8 cellular contexts compared by ENCODE assay signal in the genomic region with DNA sequence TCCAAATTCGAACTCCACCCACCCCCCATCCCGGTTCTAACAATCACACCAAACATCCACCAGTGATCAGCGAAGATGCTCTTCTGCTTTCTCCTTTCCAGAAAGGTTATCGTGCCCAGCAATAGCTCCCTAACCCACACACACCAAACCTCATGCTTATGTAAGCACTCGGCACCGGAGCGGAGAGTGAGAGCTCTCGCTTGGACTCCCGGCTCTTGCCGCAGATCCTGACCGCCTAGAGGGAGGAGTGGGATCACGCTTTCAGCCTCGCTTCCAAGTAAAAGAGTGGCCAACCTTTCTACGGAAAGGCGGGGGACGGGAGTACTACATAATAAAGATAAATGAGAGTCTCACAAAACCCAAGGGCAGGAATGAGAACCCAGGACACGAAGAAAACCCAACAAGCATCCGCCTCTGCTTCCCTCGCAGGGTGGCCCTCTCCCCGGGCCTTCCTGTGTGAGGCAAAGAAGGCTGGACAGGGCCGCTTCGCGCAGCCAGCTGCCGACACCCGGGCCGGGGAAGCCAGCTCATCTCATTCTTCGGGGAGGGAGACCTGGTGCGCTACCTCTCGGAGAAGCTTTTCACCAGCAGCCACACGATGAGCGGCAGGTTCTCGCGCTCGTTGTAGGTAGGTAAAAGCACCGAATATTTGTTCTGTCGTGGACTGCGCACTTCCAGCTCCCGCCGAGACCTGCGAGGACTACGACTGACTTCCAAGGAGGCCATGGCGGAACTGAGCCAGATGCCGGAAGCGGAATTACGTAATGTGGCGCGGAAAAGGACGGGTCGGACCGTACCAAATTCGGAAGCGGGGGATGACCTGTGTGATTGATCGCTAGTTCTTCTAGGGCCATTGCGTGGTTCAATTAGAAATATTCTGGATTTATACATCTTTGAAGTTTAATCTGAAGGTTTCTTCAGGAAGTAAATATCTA. TPM values are rescaled to one million over a fixed set of nuclear protein-coding genes. Genes with fewer than 3 reads are reported as not detected.
A peak's percentile ranks its signal among the peaks of the same experiment; 100 is the strongest.
DNase-seq lines count a peak whose midpoint lies in the region; ATAC-seq and TF ChIP-seq lines count a peak whose summit lies in the region.

TSS of gene DPM1 (minus strand) at position 735 of the 935 bp plus-strand sequence. CDS start at position 726, 9 bp downstream.

- peak within 1 kb of the TSS; percentile 60 to 92 (median 82) for H3K4me3 ChIP-seq in transverse colon

- ATAC-seq in HG02610 (IDR thresholded peaks at IDR 0.05; ENCODE audit: unreplicated experiment): peak; percentile 76

- TF ChIP-seq EP300 in transverse colon (IDR thresholded peaks at IDR 0.05; ENCODE audit: low read depth): no peak

- DNase-seq in NCI-H1105 (lab: John Stamatoyannopoulos, UW) (peak; percentile 85), SW 1271 (lab: John Stamatoyannopoulos, UW) (peak; percentile 90 to 96), cardiac septum (ENCODE audit: low spot score) (peak; percentile 96), pons (ENCODE audit: low spot score) (peak; percentile 15), transverse colon (peak; percentile 90)
- peak; percentile 77 for DNase-seq in activated naive CD8-positive, alpha-beta T cell treated with anti-CD3 and anti-CD28 coated beads, Interleukin-2, amount 50 U/mL, for 16 hours (ENCODE audit: low read depth, low spot score)

- peak within 1 kb of the TSS; percentile 83 to 93 (median 90) for H3K27ac ChIP-seq in transverse colon

- WGBS in transverse colon (ENCODE audit: low coverage in 1 of 2), 2 donors: 1% methylated on average over 12 to 51 of the region's 54 CpGs

- H3K4me1 ChIP-seq in transverse colon: peaks cover 10 to 39% (median 28%) of the 10 kb centered on the region in 4 donors

- peaks cover 0 to 12% (median 5%) of the 10 kb centered on the region in 4 donors for H3K36me3 ChIP-seq in transverse colon

- intact Hi-C loops in cardiac septum (cut with DNase I): loop anchor here (1.0 kb wide), 1 partner anchor 27 kb away; the partner anchor contains the start of gene ADNP
- intact Hi-C loops in transverse colon (cut with DNase I; ENCODE audit: low total_unique reads): no loop called here

- no peak for TF ChIP-seq CTCF in transverse colon (IDR thresholded peaks at IDR 0.05)

- H3K27me3 ChIP-seq in transverse colon: no peaks in the 10 kb centered on the region

- TF ChIP-seq POLR2A in GM10847 (IDR thresholded peaks at IDR 0.05; ENCODE audit: extremely low read depth, insufficient read length) (peak; percentile 94), transverse colon (IDR thresholded peaks at IDR 0.05) (peak; percentile 94)

- H3K9me3 ChIP-seq in transverse colon: no peaks in the 10 kb centered on the region

- in situ Hi-C loops in transverse colon (cut with MboI; ENCODE audit: low pct_ligation_motif_present in 1 of 4, low pct_unique_long_range_greater_than_20kb in 1 of 4, low sequenced_read_pairs in 3 of 4): no loop called here

RNA-seq across cellular contexts. Expression of gene DPM1, which starts in this region (rescaled TPM):
- total RNA-seq in cardiac septum (48.6 TPM), transverse colon (10 to 100 TPM in 3 of 4 donors, 1 to 10 TPM in 1; 3.2 to 42.9 (median 38.4) TPM)

Comparison
In these comparisons a context has a peak if more than half of its experiments do, and no peak if none do; other contexts are left out.
1. Peak in every context shown above with its lines: DNase-seq, ATAC-seq, H3K4me3 ChIP-seq and H3K27ac ChIP-seq.
2. DNase-seq: peak in every context shown above with its lines; median percentile 96 in cardiac septum; 93 in SW 1271; 90 in transverse colon; 85 in NCI-H1105; 77 in activated naive CD8-positive, alpha-beta T cell treated with anti-CD3 and anti-CD28 coated beads, Interleukin-2, amount 50 U/mL, for 16 hours; 15 in pons.